3 cellular contexts compared by ENCODE assay signal in genomic region chr3:183487046-183487445, GRCh38.
TF ChIP-seq lines count a peak whose summit lies in the region.

No MANE protein-coding gene starts in this region.

TF ChIP-seq in GM23338, 12 proteins besides CTCF, POLR2A, EP300 and RAD21 (continues in another document):
- TF ChIP-seq ZNF114 (CRISPR knock-in tag; IDR thresholded peaks at IDR 0.05): no peak
- no peak for TF ChIP-seq POLR2AphosphoS5 (IDR thresholded peaks at IDR 0.05; ENCODE audit: low read depth)
- no peak for TF ChIP-seq ZNF331 (CRISPR knock-in tag; IDR thresholded peaks at IDR 0.05; ENCODE audit: low read depth)
- no peak for TF ChIP-seq JUNB (IDR thresholded peaks at IDR 0.05; ENCODE audit: unreplicated experiment)
- TF ChIP-seq CREB1 (CRISPR knock-in tag; IDR thresholded peaks at IDR 0.05; ENCODE audit: low read depth): no peak
- TF ChIP-seq NANOG (IDR thresholded peaks at IDR 0.05; ENCODE audit: borderline replicate concordance): no peak
- TF ChIP-seq ETS1 (IDR thresholded peaks at IDR 0.05): no peak
- TF ChIP-seq STAT1 (IDR thresholded peaks at IDR 0.05; ENCODE audit: unreplicated experiment): no peak
- TF ChIP-seq REST (IDR thresholded peaks at IDR 0.05; ENCODE audit: unreplicated experiment): no peak
- no peak for TF ChIP-seq EZH2phosphoT487 (IDR thresholded peaks at IDR 0.05; ENCODE audit: unreplicated experiment)

TF ChIP-seq in GM12878, 131 proteins besides CTCF, POLR2A, EP300 and RAD21:
- TF ChIP-seq POLR2AphosphoS2 (IDR thresholded peaks at IDR 0.05; ENCODE audit: low read depth, low read length): peak; percentile 24; the same call in 1 of the 2 replicates
- TF ChIP-seq MTA2 (IDR thresholded peaks at IDR 0.05; ENCODE audit: low read depth): no peak

TF ChIP-seq in HepG2, 621 proteins besides CTCF, POLR2A, EP300 and RAD21:
- TF ChIP-seq CHCHD3 (CRISPR knock-in tag; IDR thresholded peaks at IDR 0.05) (no peak), USF2 (IDR thresholded peaks at IDR 0.05; ENCODE audit: low read depth, low read length) (no peak), USF2 (CRISPR knock-in tag; IDR thresholded peaks at IDR 0.05; ENCODE audit: borderline replicate concordance) (no peak), ZNF496 (CRISPR knock-in tag; IDR thresholded peaks at IDR 0.05; ENCODE audit: insufficient replicate concordance) (no peak), YY1 (IDR thresholded peaks at IDR 0.05; ENCODE audit: insufficient read depth, insufficient replicate concordance, low read depth, low read length) (no peak), GABPB1 (CRISPR knock-in tag; IDR thresholded peaks at IDR 0.05) (no peak), TCF12 (IDR thresholded peaks at IDR 0.05) (no peak), TCF12 (CRISPR knock-in tag; IDR thresholded peaks at IDR 0.05) (no peak), ZNF615 (CRISPR knock-in tag; IDR thresholded peaks at IDR 0.05; ENCODE audit: borderline replicate concordance) (no peak), CHD2 (IDR thresholded peaks at IDR 0.05; ENCODE audit: low read depth, low read length) (no peak), EEA1 (CRISPR knock-in tag; IDR thresholded peaks at IDR 0.05; ENCODE audit: borderline replicate concordance) (no peak), TCF7 (IDR thresholded peaks at IDR 0.05; ENCODE audit: low read depth) (no peak), ZKSCAN1 (IDR thresholded peaks at IDR 0.05; ENCODE audit: low read length) (no peak), DPF2 (CRISPR knock-in tag; IDR thresholded peaks at IDR 0.05; ENCODE audit: borderline replicate concordance, low read depth) (no peak), ZNF589 (CRISPR knock-in tag; conservative IDR thresholded peaks at IDR 0.05) (no peak), SAFB2 (CRISPR knock-in tag; IDR thresholded peaks at IDR 0.05; ENCODE audit: borderline replicate concordance, low read depth) (no peak), IRX3 (CRISPR knock-in tag; IDR thresholded peaks at IDR 0.05; ENCODE audit: borderline replicate concordance, low read depth) (no peak), ATF2 (CRISPR knock-in tag; IDR thresholded peaks at IDR 0.05) (no peak), GTF2F1 (IDR thresholded peaks at IDR 0.05; ENCODE audit: low read length) (no peak)
